In genomic region chr21:33383056-33383888, GRCh38 we compare ENCODE assay signal across 8 cellular contexts. TPM values are rescaled to one million over a fixed set of nuclear protein-coding genes. Genes with fewer than 3 reads are reported as not detected.
DNase-seq lines count a peak whose midpoint lies in the region; ATAC-seq and TF ChIP-seq lines count a peak whose summit lies in the region.

No MANE protein-coding gene starts in this region.

- TF ChIP-seq CTCF in RWPE1 (conservative IDR thresholded peaks at IDR 0.05; ENCODE audit: low read depth) (no peak), left ventricle myocardium inferior (IDR thresholded peaks at IDR 0.05; ENCODE audit: borderline replicate concordance) (no peak)

- POLR2A ChIA-PET in RWPE1 (lab: Yijun Ruan, JAX; ENCODE audit: low non-redundant PET), result interaction anchor here (0.5 to 1.0 kb wide), 2 partner anchors 15 to 94 kb away, joined by 3 read pairs; no protein-coding TSS in a partner anchor

- H3K27ac ChIP-seq in RWPE1 (peak overlapping the region; percentile 99), left ventricle myocardium inferior (replicated peaks) (peak overlapping the region; percentile 81)

- H3K4me3 ChIP-seq in left ventricle myocardium inferior, result peak overlapping the region; percentile 58

- CTCF ChIA-PET in RWPE1 (lab: Yijun Ruan, JAX), result no interaction called here

- DNase-seq in RWPE1 (ENCODE audit: low spot score), result peak; percentile 73
- DNase-seq in activated naive CD4-positive, alpha-beta T cell (lab: John Stamatoyannopoulos, UW), result peak; percentile 26 to 43 (median 30)
- DNase-seq in left ventricle myocardium inferior, result peak; percentile 60
- peak; percentile 48 for DNase-seq in stimulated activated CD4-positive, alpha-beta T cell treated with anti-CD3 and anti-CD28 coated beads, Interleukin-12 subunit alpha, Interleukin-12 subunit beta, amount 100 ng/mL, for 4 hours
- DNase-seq in NCI-H2029 treated with DMSO at 0.1 percent for 48 hours (lab: John Stamatoyannopoulos, UW), result no peak
- no peak for DNase-seq in superior temporal gyrus (ENCODE audit: extremely low spot score)

- intact Hi-C loops in left ventricle myocardium inferior (cut with micrococcal nuclease), result no loop called here

- ATAC-seq in GM18867 (IDR thresholded peaks at IDR 0.05; ENCODE audit: unreplicated experiment), result peak; percentile 64
- peak; percentile 63 for ATAC-seq in HG03064 (IDR thresholded peaks at IDR 0.05; ENCODE audit: low read depth, unreplicated experiment)

- no peaks in the 10 kb centered on the region for H3K36me3 ChIP-seq in left ventricle myocardium inferior

- H3K9me3 ChIP-seq in left ventricle myocardium inferior (replicated peaks), result no peaks in the 10 kb centered on the region

- no peaks in the 10 kb centered on the region for H3K27me3 ChIP-seq in left ventricle myocardium inferior (ENCODE audit: low read depth)

- peaks cover 41% of the 10 kb centered on the region for H3K4me1 ChIP-seq in left ventricle myocardium inferior

RNA-seq across cellular contexts. Expression of gene IFNGR2, which starts 19.9 kb away (rescaled TPM):
- total RNA-seq in left ventricle myocardium inferior, result 34.6 TPM

RNA-seq across cellular contexts. Expression of gene IFNAR1, which starts 58.5 kb away (rescaled TPM):
- total RNA-seq in left ventricle myocardium inferior, result 24.4 TPM

Comparison
In these comparisons a context has a peak if more than half of its experiments do, and no peak if none do; other contexts are left out.
1. DNase-seq: peak in RWPE1 (single experiment), activated naive CD4-positive, alpha-beta T cell (4 of 4), left ventricle myocardium inferior (single experiment) and stimulated activated CD4-positive, alpha-beta T cell treated with anti-CD3 and anti-CD28 coated beads, Interleukin-12 subunit alpha, Interleukin-12 subunit beta, amount 100 ng/mL, for 4 hours (single experiment); none in NCI-H2029 treated with DMSO at 0.1 percent for 48 hours (single experiment) and superior temporal gyrus (single experiment).